8 cellular contexts compared by ENCODE assay signal in the genomic region with DNA sequence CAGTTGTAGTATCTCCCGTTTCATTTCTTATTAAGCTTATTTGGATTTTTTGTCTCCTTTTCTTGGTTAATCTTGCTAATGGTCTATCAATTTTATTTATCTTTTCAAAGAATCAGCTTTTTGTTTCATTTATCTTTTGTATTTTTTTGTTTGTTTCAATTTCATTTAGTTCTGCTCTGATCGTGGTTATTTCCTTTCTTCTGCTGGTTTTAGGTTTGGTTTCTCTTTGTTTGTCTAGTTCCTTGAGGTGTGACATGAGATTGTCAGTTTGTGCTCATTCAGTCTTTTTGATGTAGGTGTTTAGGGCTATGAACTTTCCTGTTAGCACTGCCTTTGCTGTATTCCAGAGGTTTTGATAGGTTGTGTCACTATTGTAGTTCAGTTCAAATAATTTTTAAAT.
DNase-seq lines count a peak whose midpoint lies in the region; ATAC-seq, FAIRE-seq and TF ChIP-seq lines count a peak whose summit lies in the region.
"Not testable (repeated sequence)": the region's sequence is repeated elsewhere in the genome, so short reads cannot be mapped to it uniquely, and the experiment has no call there.

No MANE protein-coding gene starts in this region.

- not testable (repeated sequence) for H3K27me3 Mint-ChIP-seq in CD8-positive, alpha-beta T cell (ENCODE audit: low read depth); T-helper 1 cell treated with Interleukin-12 subunit alpha and Interleukin-12 subunit beta and Interleukin-4 antibody, amounts not matched to agents 30 μg/mL and 1 μg/mL, for 36 hours (ENCODE audit: low read depth); activated CD4-positive, alpha-beta memory T cell treated with anti-CD3 and anti-CD28 coated beads, Interleukin-2, amount 10 ng/mL, durations not matched to agents 7 days and 5 days; activated T-helper 1 cell treated with anti-CD3 and anti-CD28 coated beads, Interleukin-12 subunit alpha, Interleukin-12 subunit beta, Interleukin-2, Interleukin-4 antibody, amounts not matched to agents 30 ng/mL and 10 ng/mL and 1 ng/mL, durations not matched to agents 14 hours and 24 hours and 36 hours (ENCODE audit: insufficient read depth); activated naive CD8-positive, alpha-beta T cell treated with anti-CD3 and anti-CD28 coated beads for 36 hours; immature natural killer cell (ENCODE audit: low read depth in 3 of 3)

- H3K4me1 ChIP-seq in CD8-positive, alpha-beta T cell (ENCODE audit: insufficient read depth, low read length): not testable (repeated sequence)

- H3K36me3 Mint-ChIP-seq in CD8-positive, alpha-beta T cell; immature natural killer cell; stimulated activated effector memory CD8-positive, alpha-beta T cell treated with anti-CD3 and anti-CD28 coated beads, Interleukin-12 subunit alpha, Interleukin-12 subunit beta, amount 100 ng/mL, for 72 hours: not testable (repeated sequence)
- H3K36me3 Mint-ChIP-seq in T-helper 1 cell treated with Interleukin-12 subunit alpha and Interleukin-12 subunit beta and Interleukin-4 antibody, amounts not matched to agents 30 μg/mL and 1 μg/mL, for 36 hours (ENCODE audit: low read depth): peaks cover 11% of the 10 kb centered on the region
- H3K36me3 Mint-ChIP-seq in activated CD4-positive, alpha-beta memory T cell treated with anti-CD3 and anti-CD28 coated beads, Interleukin-2, amount 10 ng/mL, durations not matched to agents 7 days and 5 days (ENCODE audit: low read depth): peaks cover 20% of the 10 kb centered on the region
- H3K36me3 Mint-ChIP-seq in activated T-helper 1 cell treated with anti-CD3 and anti-CD28 coated beads, Interleukin-12 subunit alpha, Interleukin-12 subunit beta, Interleukin-2, Interleukin-4 antibody, amounts not matched to agents 30 ng/mL and 10 ng/mL and 1 ng/mL, durations not matched to agents 14 hours and 24 hours and 36 hours (ENCODE audit: low read depth): peaks cover 12% of the 10 kb centered on the region
- peaks cover 54% of the 10 kb centered on the region for H3K36me3 Mint-ChIP-seq in activated naive CD8-positive, alpha-beta T cell treated with anti-CD3 and anti-CD28 coated beads for 36 hours

- peaks cover 12% of the 10 kb centered on the region for H3K9me3 Mint-ChIP-seq in CD8-positive, alpha-beta T cell
- H3K9me3 Mint-ChIP-seq in T-helper 1 cell treated with Interleukin-12 subunit alpha and Interleukin-12 subunit beta and Interleukin-4 antibody, amounts not matched to agents 30 μg/mL and 1 μg/mL, for 36 hours: peaks cover 14% of the 10 kb centered on the region
- H3K9me3 Mint-ChIP-seq in activated CD4-positive, alpha-beta memory T cell treated with anti-CD3 and anti-CD28 coated beads, Interleukin-2, amount 10 ng/mL, durations not matched to agents 7 days and 5 days: peaks cover 15% of the 10 kb centered on the region
- H3K9me3 Mint-ChIP-seq in activated T-helper 1 cell treated with anti-CD3 and anti-CD28 coated beads, Interleukin-12 subunit alpha, Interleukin-12 subunit beta, Interleukin-2, Interleukin-4 antibody, amounts not matched to agents 30 ng/mL and 10 ng/mL and 1 ng/mL, durations not matched to agents 14 hours and 24 hours and 36 hours: peaks cover 15% of the 10 kb centered on the region
- peaks cover 17% of the 10 kb centered on the region for H3K9me3 Mint-ChIP-seq in activated naive CD8-positive, alpha-beta T cell treated with anti-CD3 and anti-CD28 coated beads for 36 hours
- H3K9me3 Mint-ChIP-seq in immature natural killer cell: peaks cover 4 to 36% (median 28%) of the 10 kb centered on the region in 6 donors
- H3K9me3 Mint-ChIP-seq in stimulated activated effector memory CD8-positive, alpha-beta T cell treated with anti-CD3 and anti-CD28 coated beads, Interleukin-12 subunit alpha, Interleukin-12 subunit beta, amount 100 ng/mL, for 72 hours: not testable (repeated sequence)

- peak overlapping the region; percentile 12 for H3K27ac Mint-ChIP-seq in CD8-positive, alpha-beta T cell
- peak overlapping the region; percentile 37 for H3K27ac Mint-ChIP-seq in T-helper 1 cell treated with Interleukin-12 subunit alpha and Interleukin-12 subunit beta and Interleukin-4 antibody, amounts not matched to agents 30 μg/mL and 1 μg/mL, for 36 hours
- H3K27ac Mint-ChIP-seq in activated CD4-positive, alpha-beta memory T cell treated with anti-CD3 and anti-CD28 coated beads, Interleukin-2, amount 10 ng/mL, durations not matched to agents 7 days and 5 days: peak overlapping the region; percentile 2
- peak overlapping the region; percentile 8 for H3K27ac Mint-ChIP-seq in activated T-helper 1 cell treated with anti-CD3 and anti-CD28 coated beads, Interleukin-12 subunit alpha, Interleukin-12 subunit beta, Interleukin-2, Interleukin-4 antibody, amounts not matched to agents 30 ng/mL and 10 ng/mL and 1 ng/mL, durations not matched to agents 14 hours and 24 hours and 36 hours
- H3K27ac Mint-ChIP-seq in activated naive CD8-positive, alpha-beta T cell treated with anti-CD3 and anti-CD28 coated beads for 36 hours: peak overlapping the region; percentile 22
- H3K27ac Mint-ChIP-seq in immature natural killer cell: peak overlapping the region; percentile 6 to 51 (median 40)
- not testable (repeated sequence) for H3K27ac Mint-ChIP-seq in stimulated activated effector memory CD8-positive, alpha-beta T cell treated with anti-CD3 and anti-CD28 coated beads, Interleukin-12 subunit alpha, Interleukin-12 subunit beta, amount 100 ng/mL, for 72 hours

- POLR2A ChIA-PET in CD8-positive, alpha-beta T cell (lab: Charles Lee); activated CD4-positive, alpha-beta memory T cell treated with anti-CD3 and anti-CD28 coated beads, Interleukin-2, amount 10 ng/mL, durations not matched to agents 7 days and 5 days (lab: Charles Lee): not testable (repeated sequence)

- peaks cover 27% of the 10 kb centered on the region for H3K4me1 Mint-ChIP-seq in CD8-positive, alpha-beta T cell (ENCODE audit: low read depth)
- H3K4me1 Mint-ChIP-seq in T-helper 1 cell treated with Interleukin-12 subunit alpha and Interleukin-12 subunit beta and Interleukin-4 antibody, amounts not matched to agents 30 μg/mL and 1 μg/mL, for 36 hours (ENCODE audit: low read depth): peaks cover 37% of the 10 kb centered on the region
- H3K4me1 Mint-ChIP-seq in activated CD4-positive, alpha-beta memory T cell treated with anti-CD3 and anti-CD28 coated beads, Interleukin-2, amount 10 ng/mL, durations not matched to agents 7 days and 5 days: peaks cover 37% of the 10 kb centered on the region
- H3K4me1 Mint-ChIP-seq in activated T-helper 1 cell treated with anti-CD3 and anti-CD28 coated beads, Interleukin-12 subunit alpha, Interleukin-12 subunit beta, Interleukin-2, Interleukin-4 antibody, amounts not matched to agents 30 ng/mL and 10 ng/mL and 1 ng/mL, durations not matched to agents 14 hours and 24 hours and 36 hours (ENCODE audit: low read depth): peaks cover 48% of the 10 kb centered on the region
- H3K4me1 Mint-ChIP-seq in activated naive CD8-positive, alpha-beta T cell treated with anti-CD3 and anti-CD28 coated beads for 36 hours: peaks cover 31% of the 10 kb centered on the region
- peaks cover 37 to 49% of the 10 kb centered on the region in 2 donors for H3K4me1 Mint-ChIP-seq in immature natural killer cell
- peaks cover 17% of the 10 kb centered on the region for H3K4me1 Mint-ChIP-seq in stimulated activated effector memory CD8-positive, alpha-beta T cell treated with anti-CD3 and anti-CD28 coated beads, Interleukin-12 subunit alpha, Interleukin-12 subunit beta, amount 100 ng/mL, for 72 hours

- H3K27ac ChIP-seq in CD8-positive, alpha-beta T cell (ENCODE audit: low read depth, low read length): not testable (repeated sequence)

- H3K36me3 ChIP-seq in CD8-positive, alpha-beta T cell (ENCODE audit: insufficient read depth, low read length): not testable (repeated sequence)

- intact Hi-C loops in CD8-positive, alpha-beta T cell (cut with DNase I, micrococcal nuclease); activated T-helper 1 cell treated with anti-CD3 and anti-CD28 coated beads, Interleukin-12 subunit alpha, Interleukin-12 subunit beta, Interleukin-2, Interleukin-4 antibody, amounts not matched to agents 30 ng/mL and 10 ng/mL and 1 ng/mL, durations not matched to agents 14 hours and 24 hours and 36 hours (cut with micrococcal nuclease): not testable (repeated sequence)

- not testable (repeated sequence) for H3K9me3 ChIP-seq in CD8-positive, alpha-beta T cell (ENCODE audit: low read length)

- H3K27me3 ChIP-seq in CD8-positive, alpha-beta T cell (ENCODE audit: insufficient read depth, low read length): not testable (repeated sequence)

- not testable (repeated sequence) for TF ChIP-seq CTCF in CD8-positive, alpha-beta T cell (IDR thresholded peaks at IDR 0.05)

- peak overlapping the region; percentile 59 for H3K4me3 Mint-ChIP-seq in CD8-positive, alpha-beta T cell
- H3K4me3 Mint-ChIP-seq in T-helper 1 cell treated with Interleukin-12 subunit alpha and Interleukin-12 subunit beta and Interleukin-4 antibody, amounts not matched to agents 30 μg/mL and 1 μg/mL, for 36 hours: peak overlapping the region; percentile 64
- H3K4me3 Mint-ChIP-seq in activated CD4-positive, alpha-beta memory T cell treated with anti-CD3 and anti-CD28 coated beads, Interleukin-2, amount 10 ng/mL, durations not matched to agents 7 days and 5 days: peak overlapping the region; percentile 43
- H3K4me3 Mint-ChIP-seq in activated T-helper 1 cell treated with anti-CD3 and anti-CD28 coated beads, Interleukin-12 subunit alpha, Interleukin-12 subunit beta, Interleukin-2, Interleukin-4 antibody, amounts not matched to agents 30 ng/mL and 10 ng/mL and 1 ng/mL, durations not matched to agents 14 hours and 24 hours and 36 hours: peak overlapping the region; percentile 53
- H3K4me3 Mint-ChIP-seq in activated naive CD8-positive, alpha-beta T cell treated with anti-CD3 and anti-CD28 coated beads for 36 hours: peak overlapping the region; percentile 50
- H3K4me3 Mint-ChIP-seq in immature natural killer cell: peak overlapping the region; percentile 63 to 76 (median 73)
- H3K4me3 Mint-ChIP-seq in stimulated activated effector memory CD8-positive, alpha-beta T cell treated with anti-CD3 and anti-CD28 coated beads, Interleukin-12 subunit alpha, Interleukin-12 subunit beta, amount 100 ng/mL, for 72 hours: peak overlapping the region; percentile 14

- ATAC-seq in CD8-positive, alpha-beta T cell; stimulated activated effector memory CD8-positive, alpha-beta T cell treated with anti-CD3 and anti-CD28 coated beads, Interleukin-12 subunit alpha, Interleukin-12 subunit beta, amount 100 ng/mL, for 72 hours: not testable (repeated sequence)

- not testable (repeated sequence) for DNase-seq in CD8-positive, alpha-beta T cell; HTR-8/SVneo (ENCODE audit: insufficient read length, low spot score); activated CD4-positive, alpha-beta memory T cell treated with anti-CD3 and anti-CD28 coated beads, Interleukin-2, amount 10 ng/mL, durations not matched to agents 7 days and 5 days; activated T-helper 1 cell treated with anti-CD3 and anti-CD28 coated beads, Interleukin-12 subunit alpha, Interleukin-12 subunit beta, Interleukin-2, Interleukin-4 antibody, amounts not matched to agents 30 ng/mL and 10 ng/mL and 1 ng/mL, durations not matched to agents 14 hours and 24 hours and 36 hours (ENCODE audit: low spot score); activated naive CD8-positive, alpha-beta T cell treated with anti-CD3 and anti-CD28 coated beads for 36 hours; stimulated activated effector memory CD8-positive, alpha-beta T cell treated with anti-CD3 and anti-CD28 coated beads, Interleukin-12 subunit alpha, Interleukin-12 subunit beta, amount 100 ng/mL, for 72 hours (ENCODE audit: low spot score in 2 of 2)
- DNase-seq in immature natural killer cell: peak in 2 of 3 donors; percentile 4 to 13

- H3K4me3 ChIP-seq in CD8-positive, alpha-beta T cell (ENCODE audit: low read depth, low read length): not testable (repeated sequence)

- FAIRE-seq in HTR-8/SVneo (lab: Jason Lieb, UNC): peak; percentile 4

- CTCF ChIA-PET in CD8-positive, alpha-beta T cell (lab: Charles Lee); activated CD4-positive, alpha-beta memory T cell treated with anti-CD3 and anti-CD28 coated beads, Interleukin-2, amount 10 ng/mL, durations not matched to agents 7 days and 5 days (lab: Charles Lee): not testable (repeated sequence)

Comparison
In these comparisons a context has a peak if more than half of its experiments do, and no peak if none do; other contexts are left out.
1. H3K4me3 Mint-ChIP-seq: peak in every context shown above with its lines; median percentile 73 in immature natural killer cell; 64 in T-helper 1 cell treated with Interleukin-12 subunit alpha and Interleukin-12 subunit beta and Interleukin-4 antibody, amounts not matched to agents 30 μg/mL and 1 μg/mL, for 36 hours; 59 in CD8-positive, alpha-beta T cell; 53 in activated T-helper 1 cell treated with anti-CD3 and anti-CD28 coated beads, Interleukin-12 subunit alpha, Interleukin-12 subunit beta, Interleukin-2, Interleukin-4 antibody, amounts not matched to agents 30 ng/mL and 10 ng/mL and 1 ng/mL, durations not matched to agents 14 hours and 24 hours and 36 hours; 50 in activated naive CD8-positive, alpha-beta T cell treated with anti-CD3 and anti-CD28 coated beads for 36 hours; 43 in activated CD4-positive, alpha-beta memory T cell treated with anti-CD3 and anti-CD28 coated beads, Interleukin-2, amount 10 ng/mL, durations not matched to agents 7 days and 5 days; 14 in stimulated activated effector memory CD8-positive, alpha-beta T cell treated with anti-CD3 and anti-CD28 coated beads, Interleukin-12 subunit alpha, Interleukin-12 subunit beta, amount 100 ng/mL, for 72 hours.